Comparison of ENCODE assay signal across 7 cellular contexts in the genomic region with DNA sequence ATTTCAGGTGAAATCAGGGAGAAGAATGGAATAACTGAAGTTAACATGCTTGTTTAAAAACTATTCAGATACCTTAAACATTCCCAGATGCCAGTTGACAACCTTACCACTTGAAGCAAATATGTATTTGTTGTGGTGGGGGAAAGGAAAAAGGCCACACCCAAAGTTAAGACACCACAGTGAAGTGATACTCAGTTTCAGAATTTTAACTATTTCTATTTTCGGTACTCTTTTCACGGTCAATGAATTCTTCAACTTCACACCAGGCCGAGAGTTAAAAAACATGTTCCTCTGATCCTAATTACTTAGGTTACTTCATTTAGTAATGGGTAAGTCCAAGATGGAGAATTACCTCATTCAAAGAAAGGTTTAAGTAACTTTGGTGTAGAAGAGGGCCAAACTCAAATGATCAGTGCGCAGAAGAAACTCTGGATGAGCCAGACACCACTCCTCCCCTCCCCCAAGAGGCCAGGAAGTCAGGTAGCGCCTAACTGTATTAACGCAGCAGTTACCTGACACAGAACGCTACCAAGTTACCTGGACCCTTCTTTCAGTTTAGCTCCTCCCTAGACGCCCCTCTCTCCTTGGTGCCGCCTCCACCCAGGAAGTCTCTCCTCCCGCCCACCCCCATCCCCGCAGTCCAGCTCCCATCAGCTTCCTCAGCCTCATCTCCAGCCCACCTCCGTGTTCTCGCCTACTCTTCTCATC. TPM values are rescaled to one million over a fixed set of nuclear protein-coding genes. Genes with fewer than 3 reads are reported as not detected.
DNase-seq lines count a peak whose midpoint lies in the region; ATAC-seq and TF ChIP-seq lines count a peak whose summit lies in the region.

No MANE protein-coding gene starts in this region.

- 0 to 1% methylated on average over 10 to 13 of the region's 13 CpGs for WGBS in GM23248 (ENCODE audit: low coverage in 1 of 2, low lambda C conversion rate in 2 of 2, missing lambda C conversion rate in 2 of 2), 2 experiments
- WGBS in hepatocyte (ENCODE audit: low lambda C conversion rate, missing lambda C conversion rate): 12% methylated on average over 10 of the region's 13 CpGs

- H3K27ac ChIP-seq in GM23248 (peak overlapping the region; percentile 73), hepatocyte (peak overlapping the region; percentile 83), skeletal muscle tissue (ENCODE audit: low read depth, low read length) (peak overlapping the region; percentile 80)

- H3K4me1 Mint-ChIP-seq in activated naive CD8-positive, alpha-beta T cell treated with anti-CD3 and anti-CD28 coated beads, Interleukin-2, amount 10 ng/mL, durations not matched to agents 7 days and 5 days: peaks cover 60% of the 10 kb centered on the region

- H3K27me3 ChIP-seq in GM23248 (replicated peaks; ENCODE audit: insufficient read depth) (no peaks in the 10 kb centered on the region), hepatocyte (no peaks in the 10 kb centered on the region), skeletal muscle tissue (ENCODE audit: control insufficient read depth in 3 of 3, insufficient read depth in 3 of 3, low read length in 3 of 3) (no peaks in the 10 kb centered on the region)

- no peaks in the 10 kb centered on the region for H3K27me3 Mint-ChIP-seq in activated naive CD8-positive, alpha-beta T cell treated with anti-CD3 and anti-CD28 coated beads, Interleukin-2, amount 10 ng/mL, durations not matched to agents 7 days and 5 days

- DNase-seq in GM12865 (ENCODE audit: low read depth): peak; percentile 68
- peak; percentile 46 for DNase-seq in GM23248
- DNase-seq in NCI-H2171 (lab: John Stamatoyannopoulos, UW): peak; percentile 3
- DNase-seq in activated naive CD8-positive, alpha-beta T cell treated with anti-CD3 and anti-CD28 coated beads, Interleukin-2, amount 10 ng/mL, durations not matched to agents 7 days and 5 days: no peak
- peak; percentile 31 for DNase-seq in hepatocyte (ENCODE audit: low spot score)
- DNase-seq in NCI-H187 treated with DMSO at 0.1 percent for 48 hours (lab: John Stamatoyannopoulos, UW): no peak

- peak overlapping the region; percentile 91 for H3K9ac ChIP-seq in GM23248
- H3K9ac ChIP-seq in skeletal muscle tissue (ENCODE audit: low read depth in 1 of 3, low read length in 3 of 3): peak overlapping the region; percentile 79 to 89 (median 88)

- peaks cover 24% of the 10 kb centered on the region for H3F3A ChIP-seq in GM23248 (ENCODE audit: insufficient read depth)

- no peak for ATAC-seq in activated naive CD8-positive, alpha-beta T cell treated with anti-CD3 and anti-CD28 coated beads, Interleukin-2, amount 10 ng/mL, durations not matched to agents 7 days and 5 days (ENCODE audit: low read depth)

- H3K36me3 Mint-ChIP-seq in activated naive CD8-positive, alpha-beta T cell treated with anti-CD3 and anti-CD28 coated beads, Interleukin-2, amount 10 ng/mL, durations not matched to agents 7 days and 5 days: peaks cover 12% of the 10 kb centered on the region

- peak overlapping the region; percentile 94 for H3K27ac Mint-ChIP-seq in activated naive CD8-positive, alpha-beta T cell treated with anti-CD3 and anti-CD28 coated beads, Interleukin-2, amount 10 ng/mL, durations not matched to agents 7 days and 5 days

- H3K9me3 ChIP-seq in GM23248 (ENCODE audit: low read depth) (no peaks in the 10 kb centered on the region), hepatocyte (ENCODE audit: low read depth) (no peaks in the 10 kb centered on the region), skeletal muscle tissue (ENCODE audit: control insufficient read depth in 3 of 3, low read length in 3 of 3) (no peaks in the 10 kb centered on the region)

- H3K79me2 ChIP-seq in GM23248 (ENCODE audit: insufficient read depth) (peaks cover 56% of the 10 kb centered on the region), hepatocyte (peaks cover 55% of the 10 kb centered on the region)

- peaks cover 42% of the 10 kb centered on the region for H3K4me1 ChIP-seq in GM23248 (ENCODE audit: insufficient read depth)
- H3K4me1 ChIP-seq in hepatocyte (ENCODE audit: insufficient read depth): peaks cover 12% of the 10 kb centered on the region
- H3K4me1 ChIP-seq in skeletal muscle tissue (ENCODE audit: control insufficient read depth in 3 of 3, insufficient read depth in 3 of 3, low read length in 3 of 3): peaks cover 12 to 19% (median 15%) of the 10 kb centered on the region in 3 donors

- POLR2A ChIA-PET in activated naive CD8-positive, alpha-beta T cell treated with anti-CD3 and anti-CD28 coated beads, Interleukin-2, amount 10 ng/mL, durations not matched to agents 7 days and 5 days (lab: Charles Lee): no interaction called here

- no peaks in the 10 kb centered on the region for H3K9me2 ChIP-seq in GM23248 (ENCODE audit: insufficient read depth)
- no peaks in the 10 kb centered on the region for H3K9me2 ChIP-seq in hepatocyte (replicated peaks; ENCODE audit: insufficient read depth)

- H3K9me3 Mint-ChIP-seq in activated naive CD8-positive, alpha-beta T cell treated with anti-CD3 and anti-CD28 coated beads, Interleukin-2, amount 10 ng/mL, durations not matched to agents 7 days and 5 days: no peaks in the 10 kb centered on the region

- H3K4me2 ChIP-seq in GM23248 (ENCODE audit: unreplicated experiment) (peak overlapping the region; percentile 86), hepatocyte (peak overlapping the region; percentile 89)

- TF ChIP-seq CTCF in GM12865 (IDR thresholded peaks at IDR 0.05; ENCODE audit: insufficient read depth, low read depth, low read length, missing control alignments) (no peak), hepatocyte (IDR thresholded peaks at IDR 0.05; ENCODE audit: poor library complexity) (no peak)

- peak overlapping the region; percentile 96 for H3K4me3 Mint-ChIP-seq in activated naive CD8-positive, alpha-beta T cell treated with anti-CD3 and anti-CD28 coated beads, Interleukin-2, amount 10 ng/mL, durations not matched to agents 7 days and 5 days

- in situ Hi-C loops in GM23248 (cut with MboI): no loop called here

- peak overlapping the region; percentile 97 for H2AFZ ChIP-seq in GM23248
- H2AFZ ChIP-seq in hepatocyte: peak overlapping the region; percentile 64

- H3K4me3 ChIP-seq in GM12865 (ENCODE audit: low read depth, low read length): peak overlapping the region; percentile 96
- peak overlapping the region; percentile 99 for H3K4me3 ChIP-seq in GM23248
- peak overlapping the region; percentile 67 for H3K4me3 ChIP-seq in hepatocyte
- peak overlapping the region; percentile 88 to 93 (median 91) for H3K4me3 ChIP-seq in skeletal muscle tissue (ENCODE audit: low read length in 3 of 3)

- H4K20me1 ChIP-seq in GM23248 (ENCODE audit: insufficient read depth) (peaks cover 12% of the 10 kb centered on the region; the same call in 1 of the 2 replicates), hepatocyte (ENCODE audit: insufficient read depth, poor library complexity, severe bottlenecking) (peaks cover 39% of the 10 kb centered on the region)

- H3K36me3 ChIP-seq in GM23248 (ENCODE audit: low read depth) (no peaks in the 10 kb centered on the region; the same call in 1 of the 2 replicates), hepatocyte (replicated peaks; ENCODE audit: insufficient read depth, low read depth) (no peaks in the 10 kb centered on the region), skeletal muscle tissue (ENCODE audit: control insufficient read depth in 3 of 3, insufficient read depth in 3 of 3, low read length in 3 of 3) (peaks cover 0 to 3% (median 0%) of the 10 kb centered on the region in 3 donors)

RNA-seq across cellular contexts. Expression of a gene that starts 0.7 kb away (rescaled TPM):
- 145 and 159 TPM in 2 replicates for total RNA-seq in GM23248 (2014; rRNA removed; shearing (Covaris generic))
- polyA plus RNA-seq in GM23248 (2016; fragmentation: Nextera tagmentation; extraction: Ambion mirVana) (130 and 133 TPM in 2 replicates), hepatocyte (32.8 and 33.5 TPM in 2 replicates)
- total RNA-seq in activated naive CD8-positive, alpha-beta T cell treated with anti-CD3 and anti-CD28 coated beads, Interleukin-2, amount 10 ng/mL, durations not matched to agents 7 days and 5 days: 100 to 1,000 TPM; 120 to 127 TPM
- total RNA-seq in hepatocyte (108 and 131 TPM in 2 replicates), skeletal muscle tissue (54.8 TPM)

Comparison
In these comparisons a context has a peak if more than half of its experiments do, and no peak if none do; other contexts are left out.
1. DNase-seq: peak in GM12865 (single experiment), GM23248 (single experiment), NCI-H2171 (single experiment) and hepatocyte (single experiment); none in activated naive CD8-positive, alpha-beta T cell treated with anti-CD3 and anti-CD28 coated beads, Interleukin-2, amount 10 ng/mL, durations not matched to agents 7 days and 5 days (single experiment) and NCI-H187 treated with DMSO at 0.1 percent for 48 hours (single experiment).
2. Peak in every context shown above with its lines, with median percentiles within 50 percentile points of each other: H3K4me3 ChIP-seq and H3K27ac ChIP-seq.